ENCODE assay signal across 1 cellular context in genomic region chr20:43590036-43590391, GRCh38.
TF ChIP-seq lines count a peak whose summit lies in the region.

No MANE protein-coding gene starts in this region.

TF ChIP-seq in GM23338, 12 proteins besides CTCF, POLR2A, EP300 and RAD21 (continued from another document):
- no peak for TF ChIP-seq ZNF462 (CRISPR knock-in tag; IDR thresholded peaks at IDR 0.05)
- no peak for TF ChIP-seq STAT1 (IDR thresholded peaks at IDR 0.05; ENCODE audit: unreplicated experiment)
- TF ChIP-seq ZNF114 (CRISPR knock-in tag; IDR thresholded peaks at IDR 0.05): no peak
- no peak for TF ChIP-seq ZNF331 (CRISPR knock-in tag; IDR thresholded peaks at IDR 0.05; ENCODE audit: low read depth)
